Comparison of ENCODE assay signal across 13 cellular contexts in genomic region chr3:119311191-119311925, GRCh38. TPM values are rescaled to one million over a fixed set of nuclear protein-coding genes. Genes with fewer than 3 reads are reported as not detected.
DNase-seq lines count a peak whose midpoint lies in the region; ATAC-seq and TF ChIP-seq lines count a peak whose summit lies in the region.
"Had no signal": no experiment of that assay in that cellular context is flagged by ENCODE, and none has a peak within 500 bp of the region (broad histone marks: within the 10 kb centered on the region; RNA-seq: fewer than 3 reads in every experiment).

No MANE protein-coding gene starts in this region.

- H3K27ac Mint-ChIP-seq in dendritic cell treated with granulocyte-macrophage colony-stimulating factor and Interleukin-4, amounts not matched to agents 40 ng/mL and 50 ng/mL, for 4 days, result peak overlapping the region; percentile 62
- peak overlapping the region in 2 of 3 experiments; percentile 4 to 21 for H3K27ac Mint-ChIP-seq in nephron

- H3K4me1 Mint-ChIP-seq in dendritic cell treated with granulocyte-macrophage colony-stimulating factor and Interleukin-4, amounts not matched to agents 40 ng/mL and 50 ng/mL, for 4 days (ENCODE audit: low read depth), result peaks cover 76% of the 10 kb centered on the region
- H3K4me1 Mint-ChIP-seq in nephron, result peaks cover 42% of the 10 kb centered on the region

- H3K9me3 ChIP-seq in ascending aorta (no peaks in the 10 kb centered on the region), WERI-Rb-1 (ENCODE audit: severe bottlenecking) (peaks cover 12% of the 10 kb centered on the region)
- H3K9me3 ChIP-seq: testis had no signal

- peak overlapping the region; percentile 41 for H3K4me3 Mint-ChIP-seq in dendritic cell treated with granulocyte-macrophage colony-stimulating factor and Interleukin-4, amounts not matched to agents 40 ng/mL and 50 ng/mL, for 4 days
- H3K4me3 Mint-ChIP-seq in nephron, result no peak overlapping the region

- no peaks in the 10 kb centered on the region for H3K4me1 ChIP-seq in ascending aorta
- H3K4me1 ChIP-seq: testis had no signal

- DNase-seq in EH (ENCODE audit: low read depth) (peak; percentile 92), MV-4-11 (lab: John Stamatoyannopoulos, UW) (peak; percentile 82), ascending aorta (ENCODE audit: low spot score in 2 of 2) (no peak), WERI-Rb-1 (no peak)
- DNase-seq: activated T-cell treated with anti-CD3 and anti-CD28 coated beads for 4 hours; NCI-H510A treated with DMSO at 0.1 percent for 48 hours; nucleus accumbens; stimulated activated CD4-positive, alpha-beta T cell treated with anti-CD3 and anti-CD28 coated beads, Interleukin-4, amount 100 ng/mL, for 4 hours; testis had no signal

- no peaks in the 10 kb centered on the region for H3K9me3 Mint-ChIP-seq in dendritic cell treated with granulocyte-macrophage colony-stimulating factor and Interleukin-4, amounts not matched to agents 40 ng/mL and 50 ng/mL, for 4 days
- no peaks in the 10 kb centered on the region for H3K9me3 Mint-ChIP-seq in nephron

- peaks cover 77% of the 10 kb centered on the region for H3K36me3 Mint-ChIP-seq in dendritic cell treated with granulocyte-macrophage colony-stimulating factor and Interleukin-4, amounts not matched to agents 40 ng/mL and 50 ng/mL, for 4 days (ENCODE audit: low read depth)
- H3K36me3 Mint-ChIP-seq in nephron (ENCODE audit: low read depth), result peaks cover 24% of the 10 kb centered on the region

- peaks cover 0 to 8% of the 10 kb centered on the region in 2 donors for H3K36me3 ChIP-seq in ascending aorta
- no peaks in the 10 kb centered on the region for H3K36me3 ChIP-seq in WERI-Rb-1

- intact Hi-C loops in dendritic cell treated with granulocyte-macrophage colony-stimulating factor and Interleukin-4, amounts not matched to agents 40 ng/mL and 50 ng/mL, for 4 days (cut with micrococcal nuclease), result loop anchor here (1.0 to 2.0 kb wide), 2 partner anchors 8 to 13 kb away; no protein-coding TSS in a partner anchor
- intact Hi-C loops in ascending aorta (cut with DNase I), result no loop called here

- H3K4me3 ChIP-seq in ascending aorta, result no peak overlapping the region
- no peak overlapping the region for H3K4me3 ChIP-seq in WERI-Rb-1 (ENCODE audit: low read depth, low read length)
- H3K4me3 ChIP-seq: testis had no signal

- H3K27me3 Mint-ChIP-seq in dendritic cell treated with granulocyte-macrophage colony-stimulating factor and Interleukin-4, amounts not matched to agents 40 ng/mL and 50 ng/mL, for 4 days, result no peaks in the 10 kb centered on the region
- no peaks in the 10 kb centered on the region for H3K27me3 Mint-ChIP-seq in nephron (ENCODE audit: low read depth)

- H3K27me3 ChIP-seq in ascending aorta (no peaks in the 10 kb centered on the region), WERI-Rb-1 (ENCODE audit: insufficient read depth, low read depth, severe bottlenecking) (no peaks in the 10 kb centered on the region)
- H3K27me3 ChIP-seq: testis had no signal

- no peak for TF ChIP-seq CTCF in nephron (IDR thresholded peaks at IDR 0.05; ENCODE audit: unreplicated experiment in 3 of 3)
- TF ChIP-seq CTCF in ascending aorta (IDR thresholded peaks at IDR 0.05), result no peak
- TF ChIP-seq CTCF in WERI-Rb-1 (IDR thresholded peaks at IDR 0.05; ENCODE audit: low read depth, low read length), result no peak

- ATAC-seq in GM21825 (IDR thresholded peaks at IDR 0.05; ENCODE audit: unreplicated experiment), result no peak
- ATAC-seq in HG02870 (IDR thresholded peaks at IDR 0.05; ENCODE audit: unreplicated experiment), result no peak

- H3K27ac ChIP-seq in ascending aorta, result no peak overlapping the region
- no peak overlapping the region for H3K27ac ChIP-seq in WERI-Rb-1
- H3K27ac ChIP-seq: testis had no signal

RNA-seq across cellular contexts. Expression of gene ARHGAP31, which starts 17.2 kb away (rescaled TPM):
- 31.4 TPM for total RNA-seq in ascending aorta

Comparison
In these comparisons a context has a peak if more than half of its experiments do, and no peak if none do; other contexts are left out.
1. DNase-seq: peak in EH (single experiment) and MV-4-11 (single experiment); none in ascending aorta (0 of 2) and WERI-Rb-1 (single experiment).